18 cellular contexts compared by ENCODE assay signal in the genomic region with DNA sequence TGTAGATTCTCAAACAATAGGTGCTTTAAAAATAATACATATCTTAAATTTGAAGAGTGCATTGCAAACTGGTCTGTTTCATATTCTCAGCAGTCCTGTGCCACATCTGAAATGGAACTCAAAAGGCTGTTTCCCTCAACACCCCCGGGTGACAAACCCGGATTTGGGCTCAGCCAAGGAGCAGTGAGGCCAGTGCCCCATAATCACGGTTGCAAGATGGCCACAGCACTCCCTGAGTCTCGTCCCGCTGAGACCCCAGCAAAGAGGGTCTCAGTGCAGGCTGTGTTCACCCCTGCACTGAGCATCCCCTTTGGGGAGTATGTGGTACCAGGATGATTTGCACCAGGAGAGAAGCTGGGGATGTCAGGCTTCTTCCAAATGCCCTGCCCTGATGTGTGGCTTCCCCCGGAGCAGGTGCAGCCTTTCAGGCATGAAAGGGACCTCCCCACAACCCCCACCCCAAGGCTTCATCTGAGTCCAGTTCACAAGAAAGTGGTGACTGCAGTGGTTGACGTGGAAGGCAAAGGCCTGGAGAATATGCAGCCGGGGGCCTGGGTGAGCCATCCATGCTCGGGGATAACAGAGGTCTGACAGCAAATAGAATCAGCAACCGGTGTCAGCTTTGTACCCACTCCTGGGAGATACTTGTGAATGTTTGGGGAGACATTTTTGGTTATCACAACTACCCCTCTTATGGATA.
DNase-seq lines count a peak whose midpoint lies in the region; FAIRE-seq and TF ChIP-seq lines count a peak whose summit lies in the region.
"Had no signal": no experiment of that assay in that cellular context is flagged by ENCODE, and none has a peak within 500 bp of the region (broad histone marks: within the 10 kb centered on the region; RNA-seq: fewer than 3 reads in every experiment).

No MANE protein-coding gene starts in this region.

- peaks cover 38% of the 10 kb centered on the region for H3K4me1 Mint-ChIP-seq in astrocyte (ENCODE audit: low read depth, unreplicated experiment)

- peak overlapping the region; percentile 92 for H3K27ac Mint-ChIP-seq in astrocyte (ENCODE audit: unreplicated experiment)
- H3K27ac Mint-ChIP-seq: B cell; GM23338; natural killer cell treated with Interleukin-12 subunit alpha and Interleukin-12 subunit beta and Interleukin-15 and Interleukin-18, amount 100 ng/mL, for 72 hours had no signal

- DNase-seq in LHCN-M2 (ENCODE audit: low read depth) = peak; percentile 67
- DNase-seq in astrocyte (ENCODE audit: low read depth) = peak; percentile 84
- DNase-seq in tibial artery = peak; percentile 18 to 54
- DNase-seq in NCI-H2107 (lab: John Stamatoyannopoulos, UW) = no peak
- no peak for DNase-seq in NCI-H82 treated with DMSO at 0.1 percent for 48 hours (lab: John Stamatoyannopoulos, UW; ENCODE audit: unreplicated experiment)
- no peak for DNase-seq in epidermal melanocyte (ENCODE audit: insufficient read length, low spot score)
- DNase-seq: activated CD4-positive, alpha-beta T cell treated with anti-CD3 and anti-CD28 coated beads, Interleukin-2, amount 50 U/mL, for 48 hours; activated naive CD4-positive, alpha-beta T cell; activated T-cell treated with anti-CD3 and anti-CD28 coated beads for 4 hours; NCI-H526; T-helper 2 cell; WERI-Rb-1 had no signal

- H3K4me1 ChIP-seq in astrocyte (ENCODE audit: insufficient read depth, low read length) (peaks cover 23% of the 10 kb centered on the region), mesodermal cell (ENCODE audit: control insufficient read depth, insufficient read depth, low read length, poor library complexity, severe bottlenecking) (peaks cover 23% of the 10 kb centered on the region), tibial artery (peaks cover 0 to 19% (median 13%) of the 10 kb centered on the region in 4 donors)
- H3K4me1 ChIP-seq: prostate gland had no signal

- peak overlapping the region; percentile 91 for H3K27ac ChIP-seq in astrocyte (ENCODE audit: low read depth, low read length)
- peak overlapping the region; percentile 57 for H3K27ac ChIP-seq in mesodermal cell (ENCODE audit: low read depth, low read length, severe bottlenecking)
- peak overlapping the region; percentile 30 to 53 for H3K27ac ChIP-seq in tibial artery
- H3K27ac ChIP-seq: hepatocyte, prostate gland, WERI-Rb-1 had no signal

- 90 to 94% methylated on average over 7 to 8 of the region's 10 CpGs for WGBS in mesodermal cell (ENCODE audit: insufficient coverage in 2 of 2), 2 experiments

- peaks cover 1% of the 10 kb centered on the region for H3K9me3 Mint-ChIP-seq in astrocyte (ENCODE audit: unreplicated experiment)
- H3K9me3 Mint-ChIP-seq: natural killer cell treated with Interleukin-12 subunit alpha and Interleukin-12 subunit beta and Interleukin-15 and Interleukin-18, amount 100 ng/mL, for 72 hours had no signal

- H3K27me3 Mint-ChIP-seq in astrocyte (ENCODE audit: low read depth, unreplicated experiment) = peaks cover 5% of the 10 kb centered on the region
- H3K27me3 Mint-ChIP-seq: B cell; natural killer cell treated with Interleukin-12 subunit alpha and Interleukin-12 subunit beta and Interleukin-15 and Interleukin-18, amount 100 ng/mL, for 72 hours had no signal

- no peak overlapping the region for H3K4me3 ChIP-seq in astrocyte (ENCODE audit: insufficient read depth, low read depth, low read length)
- no peak overlapping the region for H3K4me3 ChIP-seq in mesodermal cell (ENCODE audit: extremely low read depth, insufficient read depth, low read length, poor library complexity, severe bottlenecking)
- no peak overlapping the region for H3K4me3 ChIP-seq in tibial artery
- H3K4me3 ChIP-seq: GM23338, hepatocyte, prostate gland had no signal

- no peaks in the 10 kb centered on the region for H4K20me1 ChIP-seq in astrocyte (ENCODE audit: insufficient read depth, low read length)

- H3K4me3 Mint-ChIP-seq in astrocyte (ENCODE audit: unreplicated experiment) = no peak overlapping the region
- H3K4me3 Mint-ChIP-seq: B cell; GM23338; natural killer cell treated with Interleukin-12 subunit alpha and Interleukin-12 subunit beta and Interleukin-15 and Interleukin-18, amount 100 ng/mL, for 72 hours had no signal

- H3K36me3 Mint-ChIP-seq in astrocyte (ENCODE audit: low read depth, unreplicated experiment) = peaks cover 3% of the 10 kb centered on the region
- H3K36me3 Mint-ChIP-seq: natural killer cell treated with Interleukin-12 subunit alpha and Interleukin-12 subunit beta and Interleukin-15 and Interleukin-18, amount 100 ng/mL, for 72 hours had no signal

- no peak overlapping the region for H2AFZ ChIP-seq in astrocyte (ENCODE audit: low read depth, low read length)
- H2AFZ ChIP-seq: GM23338, hepatocyte had no signal

- H3K9ac ChIP-seq in astrocyte (ENCODE audit: low read length) = peak overlapping the region; percentile 46

- intact Hi-C loops in tibial artery (cut with DNase I; ENCODE audit: low total_unique reads) = no loop called here

- FAIRE-seq in astrocyte (lab: Jason Lieb, UNC) = no peak

- H3K27me3 ChIP-seq in astrocyte (ENCODE audit: insufficient read depth, low read length) (no peaks in the 10 kb centered on the region), tibial artery (no peaks in the 10 kb centered on the region)
- H3K27me3 ChIP-seq: hepatocyte had no signal

- peak overlapping the region; percentile 79 for H3K4me2 ChIP-seq in astrocyte (ENCODE audit: low read length)
- H3K4me2 ChIP-seq: GM23338, hepatocyte had no signal

- H3K9me3 ChIP-seq in astrocyte (ENCODE audit: insufficient read depth, low read depth, low read length) = no peaks in the 10 kb centered on the region
- H3K9me3 ChIP-seq in mesodermal cell (ENCODE audit: control insufficient read depth, low read length) = no peaks in the 10 kb centered on the region
- H3K9me3 ChIP-seq in tibial artery = no peaks in the 10 kb centered on the region
- H3K9me3 ChIP-seq: prostate gland had no signal

- H3K79me2 ChIP-seq in astrocyte (ENCODE audit: insufficient read depth, low read length) = no peaks in the 10 kb centered on the region
- H3K79me2 ChIP-seq: hepatocyte had no signal

- no peaks in the 10 kb centered on the region for H3K36me3 ChIP-seq in astrocyte (ENCODE audit: insufficient read depth, low read length)
- H3K36me3 ChIP-seq in mesodermal cell (ENCODE audit: control insufficient read depth, insufficient read depth, low read length) = no peaks in the 10 kb centered on the region
- no peaks in the 10 kb centered on the region for H3K36me3 ChIP-seq in tibial artery
- H3K36me3 ChIP-seq: prostate gland, WERI-Rb-1 had no signal

- TF ChIP-seq CTCF in astrocyte (IDR thresholded peaks at IDR 0.05; ENCODE audit: insufficient read depth, low read depth, low read length) (no peak), tibial artery (IDR thresholded peaks at IDR 0.05) (no peak)

Comparison
In these comparisons a context has a peak if more than half of its experiments do, and no peak if none do; other contexts are left out.
1. DNase-seq: peak in LHCN-M2 (single experiment), astrocyte (single experiment) and tibial artery (2 of 2); none in NCI-H2107 (single experiment), NCI-H82 treated with DMSO at 0.1 percent for 48 hours (single experiment) and epidermal melanocyte (single experiment).
2. Peak in every context shown above with its lines, with median percentiles within 50 percentile points of each other: H3K27ac ChIP-seq.